In the genomic region with DNA sequence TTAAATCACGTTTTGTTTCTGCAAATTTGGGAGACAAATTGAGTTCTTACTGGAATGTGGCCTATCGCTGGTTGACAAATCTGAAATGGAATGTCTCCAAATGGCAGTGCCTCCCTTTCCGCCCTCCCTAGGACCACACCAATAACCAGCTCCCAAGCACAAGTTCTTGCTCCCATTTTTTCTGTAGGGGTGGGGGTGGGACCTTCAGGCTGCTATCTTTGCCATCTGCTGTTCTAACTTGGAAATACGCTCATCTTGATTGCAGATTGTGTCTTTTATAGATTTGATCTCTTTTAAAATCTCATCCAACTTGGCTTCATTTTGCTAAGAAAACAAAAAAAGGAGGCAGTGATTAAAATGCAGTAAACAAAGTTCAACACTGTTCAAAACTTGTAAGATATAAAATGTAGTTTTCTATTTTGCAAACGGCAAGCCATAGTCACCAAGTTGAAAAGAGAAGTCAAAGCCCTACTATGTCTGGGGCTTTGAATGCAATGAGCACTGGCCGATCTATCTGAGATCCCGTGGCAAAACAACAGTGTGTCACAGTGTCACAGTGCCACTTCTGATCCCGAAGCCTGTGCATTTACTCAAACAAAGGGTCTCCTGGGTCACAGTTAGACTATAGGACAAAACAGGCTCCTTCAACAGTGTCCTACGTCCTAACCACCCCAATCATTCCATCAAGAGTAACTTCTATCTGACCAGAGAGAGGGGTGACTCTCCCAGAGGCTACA, we compare ENCODE assay signal across 14 cellular contexts. TPM values are rescaled to one million over a fixed set of nuclear protein-coding genes. Genes with fewer than 3 reads are reported as not detected.
A peak's percentile ranks its signal among the peaks of the same experiment; 100 is the strongest.
DNase-seq lines count a peak whose midpoint lies in the region; ATAC-seq and TF ChIP-seq lines count a peak whose summit lies in the region.
"Had no signal": no experiment of that assay in that cellular context is flagged by ENCODE, and none has a peak within 500 bp of the region (broad histone marks: within the 10 kb centered on the region; RNA-seq: fewer than 3 reads in every experiment).

No MANE protein-coding gene starts in this region.

- peak; percentile 12 to 22 for DNase-seq in AML-193 (lab: John Stamatoyannopoulos, UW)
- no peak for DNase-seq in IMR-90
- no peak for DNase-seq in nephron progenitor cell
- DNase-seq in mesenteric fat pad (ENCODE audit: low spot score), result no peak
- no peak for DNase-seq in NCI-H82 (lab: John Stamatoyannopoulos, UW)
- DNase-seq in left colon, result no peak
- DNase-seq: activated CD8-positive, alpha-beta memory T cell treated with anti-CD3 and anti-CD28 coated beads, Interleukin-2, amount 50 U/mL, for 4 hours; cortex of kidney; DMS79 treated with DMSO at 0.1 percent for 48 hours; retina had no signal

- peak overlapping the region; percentile 30 for H3K4ac ChIP-seq in IMR-90 (ENCODE audit: low read depth, low read length)

- peak overlapping the region; percentile 53 for H3K23ac ChIP-seq in IMR-90 (ENCODE audit: low read depth, low read length)

- H4K8ac ChIP-seq in IMR-90 (ENCODE audit: low read depth in 2 of 2, low read length in 2 of 2), result no peak overlapping the region; a peak in 1 of 4 replicates

- H3K56ac ChIP-seq in IMR-90 (ENCODE audit: extremely low read depth, insufficient read depth, low read length), result 0 out of 2 replicates have a peak overlapping the region, but pooled peaks have one; percentile 11

- CTCF ChIA-PET in IMR-90 (lab: Yijun Ruan, JAX), result interaction anchor here (0.9 to 1.2 kb wide), 2 partner anchors 17 to 224 kb away, joined by 5 to 8 read pairs; no protein-coding TSS in a partner anchor

- no peak overlapping the region for H3K4me2 ChIP-seq in IMR-90 (ENCODE audit: low read depth, low read length)

- no peak overlapping the region; the same call in 2 of the 3 replicates for H2BK15ac ChIP-seq in IMR-90 (ENCODE audit: low read depth, low read length)

- no peak overlapping the region for H2AK5ac ChIP-seq in IMR-90 (ENCODE audit: low read depth, low read length)

- no peak overlapping the region; the same call in 1 of the 2 replicates for H2BK20ac ChIP-seq in IMR-90 (ENCODE audit: low read depth, low read length)

- H3K36me3 Mint-ChIP-seq in nephron progenitor cell (ENCODE audit: low read depth), result peaks cover 57% of the 10 kb centered on the region

- TF ChIP-seq RAD21 in IMR-90 (IDR thresholded peaks at IDR 0.05; ENCODE audit: low read length), result no peak

- H4K91ac ChIP-seq in IMR-90 (ENCODE audit: insufficient read depth, low read depth, low read length), result no peak overlapping the region

- H3K27me3 ChIP-seq in IMR-90 (ENCODE audit: control insufficient read depth, insufficient read depth, low read length), result no peaks in the 10 kb centered on the region

- TF ChIP-seq POLR2A in IMR-90 (IDR thresholded peaks at IDR 0.05; ENCODE audit: low read depth, low read length), result no peak

- no peak overlapping the region for H3K4me3 ChIP-seq in IMR-90 (ENCODE audit: insufficient read depth, low read depth, low read length)

- H3K14ac ChIP-seq in IMR-90 (replicated peaks; ENCODE audit: low read depth, low read length), result peak overlapping the region; percentile 64; the same call in 1 of the 2 replicates

- no peak overlapping the region; the same call in 1 of the 2 replicates for H4K5ac ChIP-seq in IMR-90 (ENCODE audit: low read depth, low read length)

- H3K27ac ChIP-seq in IMR-90 (ENCODE audit: insufficient read depth, low read length) (peak overlapping the region; percentile 26; the same call in 1 of the 2 replicates), cingulate gyrus (ENCODE audit: low read depth, low read length) (peak overlapping the region; percentile 80)

- POLR2A ChIA-PET in IMR-90 (lab: Charles Lee; ENCODE audit: unreplicated experiment), result no interaction called here

- peaks cover 56% of the 10 kb centered on the region for H3K36me3 ChIP-seq in IMR-90 (ENCODE audit: control insufficient read depth, insufficient read depth, low read length)

- H3K9me3 ChIP-seq in IMR-90 (ENCODE audit: control insufficient read depth, insufficient read depth, low read length), result no peaks in the 10 kb centered on the region

- H3K4me3 Mint-ChIP-seq in nephron progenitor cell, result no peak overlapping the region
- H3K4me3 Mint-ChIP-seq: immature natural killer cell had no signal

- dilution Hi-C loops in IMR-90 (cut with HindIII; ENCODE audit: low sequenced_read_pairs, unreplicated experiment), result no loop called here

- intact Hi-C loops in IMR-90 (cut with micrococcal nuclease) (loop anchor here (5.0 kb wide), 1 partner anchor 155 kb away; no protein-coding TSS in a partner anchor), left colon (cut with DNase I, micrococcal nuclease) (no loop called here)

- H3K9me1 ChIP-seq in IMR-90 (ENCODE audit: insufficient read depth, low read length), result peaks cover 28% of the 10 kb centered on the region

- H3K27me3 Mint-ChIP-seq in nephron progenitor cell (ENCODE audit: low read depth, poor library complexity), result peaks cover 3% of the 10 kb centered on the region

- peaks cover 8% of the 10 kb centered on the region for H3K4me1 Mint-ChIP-seq in nephron progenitor cell

- BruUV-seq in IMR-90 (replicated peaks; lab: Mats Ljungman, UMichigan), result no TSS peak

- ATAC-seq in IMR-90 (ENCODE audit: low read depth) (no peak), left colon (no peak), GM18873 (IDR thresholded peaks at IDR 0.05; ENCODE audit: low FRiP score, unreplicated experiment) (no peak)

- in situ Hi-C loops in IMR-90 (cut with MboI; ENCODE audit: low sequenced_read_pairs), result loop anchor here (10.0 to 25.0 kb wide), 2 partner anchors 287 to 440 kb away; partner anchors contain the start of genes ALKBH2 and UNG

- H3K79me1 ChIP-seq in IMR-90 (ENCODE audit: low read depth in 1 of 2, low read length in 2 of 2), result peaks cover 57 to 75% of the 10 kb centered on the region in 2 experiments

- H3K9ac ChIP-seq in IMR-90 (ENCODE audit: low read depth, low read length), result no peak overlapping the region

- peak overlapping the region; percentile 5; the same call in 1 of the 2 replicates for H2BK120ac ChIP-seq in IMR-90 (ENCODE audit: low read depth, low read length)

- peak overlapping the region; percentile 34 for H2BK5ac ChIP-seq in IMR-90 (ENCODE audit: low read depth, low read length, poor library complexity, severe bottlenecking)

- H2AFZ ChIP-seq in IMR-90 (replicated peaks; ENCODE audit: low read length, poor library complexity), result no peak overlapping the region

- H3K18ac ChIP-seq in IMR-90 (ENCODE audit: low read depth, low read length), result no peak overlapping the region

- no peak overlapping the region for H2AK9ac ChIP-seq in IMR-90 (replicated peaks; ENCODE audit: low read depth, low read length, poor library complexity)

- H3K27ac Mint-ChIP-seq in nephron progenitor cell, result peak overlapping the region; percentile 97

- TF ChIP-seq CTCF in IMR-90 (conservative IDR thresholded peaks at IDR 0.05; ENCODE audit: low read depth, low read length) (no peak), nephron progenitor cell (IDR thresholded peaks at IDR 0.05) (no peak)

- 61% methylated on average over 5 of the region's 9 CpGs; no CpG with 5 or more reads in 1 of the 2 experiments for WGBS in IMR-90 (ENCODE audit: extremely low coverage in 2 of 2, insufficient read length in 1 of 2), 2 experiments

- H3K9me3 Mint-ChIP-seq in nephron progenitor cell, result no peaks in the 10 kb centered on the region
- H3K9me3 Mint-ChIP-seq: immature natural killer cell had no signal

- H4K20me1 ChIP-seq in IMR-90 (ENCODE audit: insufficient read depth, low read length), result peaks cover 51% of the 10 kb centered on the region

- peaks cover 31% of the 10 kb centered on the region for H3K4me1 ChIP-seq in IMR-90 (ENCODE audit: control insufficient read depth, insufficient read depth, low read length)

TF ChIP-seq in IMR-90, 13 proteins besides CTCF, POLR2A, EP300 and RAD21:
- TF ChIP-seq SMC3 (IDR thresholded peaks at IDR 0.05; ENCODE audit: low read depth, low read length), result peak; percentile 14; the same call in 1 of the 2 replicates
- TF ChIP-seq MXI1 (IDR thresholded peaks at IDR 0.05; ENCODE audit: borderline replicate concordance, low read depth, low read length), result no peak
TF ChIP-seq in IMR-90: peak in this region for 1.

RNA-seq across cellular contexts. Expression of gene SELPLG, which starts 13.7 kb away (rescaled TPM):
- 2.8 and 3.2 TPM in 2 replicates for total RNA-seq in IMR-90 (2012; rRNA removed)
- 10.8 and 13.9 TPM in 2 replicates for polyA plus RNA-seq in IMR-90 (2012; rRNA removed)
- 7.9 and 13.9 TPM in 2 replicates for polyA plus RNA-seq in IMR-90 (2012; cell fraction: cytosol; rRNA removed)
- 29.8 and 69.7 TPM in 2 replicates for polyA plus RNA-seq in IMR-90 (2012; cell fraction: nucleus; rRNA removed; ENCODE audit: low replicate concordance)
- 15.4 TPM for total RNA-seq in mesenteric fat pad
- 1 to 10 TPM; 1.3 to 5.1 TPM for total RNA-seq in left colon
- total RNA-seq: HT-29 had no signal

RNA-seq across cellular contexts. Expression of gene TMEM119, which starts 49.5 kb away (rescaled TPM):
- total RNA-seq in IMR-90 (2012; rRNA removed) (6.7 and 8.1 TPM in 2 replicates), mesenteric fat pad (13.0 TPM), left colon (1 to 10 TPM; 3.6 to 8.0 TPM)
- 8.4 and 9.2 TPM in 2 replicates for polyA plus RNA-seq in IMR-90 (2012; rRNA removed)
- 9.3 and 21.4 TPM in 2 replicates for polyA plus RNA-seq in IMR-90 (2012; cell fraction: cytosol; rRNA removed)
- 4.5 and 5.0 TPM in 2 replicates for polyA plus RNA-seq in IMR-90 (2012; cell fraction: nucleus; rRNA removed; ENCODE audit: low replicate concordance)
- total RNA-seq: HT-29 had no signal

Comparison
In these comparisons a context has a peak if more than half of its experiments do, and no peak if none do; other contexts are left out.
1. DNase-seq: peak in AML-193 (2 of 2); none in IMR-90 (single experiment), nephron progenitor cell (single experiment), mesenteric fat pad (single experiment), NCI-H82 (single experiment) and left colon (0 of 2).